Comparison of ENCODE assay signal across 15 cellular contexts in genomic region chr6:134064461-134064860, GRCh38. TPM values are rescaled to one million over a fixed set of nuclear protein-coding genes. Genes with fewer than 3 reads are reported as not detected.
DNase-seq lines count a peak whose midpoint lies in the region; ATAC-seq, FAIRE-seq and TF ChIP-seq lines count a peak whose summit lies in the region.
"Had no signal": no experiment of that assay in that cellular context is flagged by ENCODE, and none has a peak within 500 bp of the region (broad histone marks: within the 10 kb centered on the region; RNA-seq: fewer than 3 reads in every experiment).

No MANE protein-coding gene starts in this region.

- TF ChIP-seq EP300 in HepG2 (IDR thresholded peaks at IDR 0.05; ENCODE audit: low read depth in 2 of 2, low read length in 2 of 2) (no peak), HepG2 (CRISPR knock-in tag; IDR thresholded peaks at IDR 0.05; ENCODE audit: borderline replicate concordance) (no peak), K562 (IDR thresholded peaks at IDR 0.05; ENCODE audit: low read length) (no peak)

- CTCF ChIA-PET in HepG2 (lab: Yijun Ruan, JAX; ENCODE audit: low intra/inter-chr PET ratio, low total read pairs) (interaction anchor here (1.2 to 4.2 kb wide), 6 partner anchors 91 to 148 kb away, joined by 3 to 47 read pairs (median 6); no protein-coding TSS in a partner anchor), K562 (lab: Yijun Ruan, JAX; ENCODE audit: low intra/inter-chr PET ratio) (interaction anchor here (0.6 to 2.4 kb wide), 5 partner anchors 33 to 140 kb away, joined by 4 to 29 read pairs (median 6); no protein-coding TSS in a partner anchor)

- ATAC-seq in HepG2 (peak; percentile 31; the same call in 1 of the 3 replicates), right lobe of liver (no peak), K562 (no peak), natural killer cell (no peak)

- no peak overlapping the region for H3K27ac ChIP-seq in HepG2 (ENCODE audit: extremely low read length, insufficient read depth, low read length)
- no peak overlapping the region for H3K27ac ChIP-seq in right lobe of liver
- no peak overlapping the region; the same call in 2 of the 3 replicates for H3K27ac ChIP-seq in K562 (ENCODE audit: extremely low read depth, low read depth, low read length)
- no peak overlapping the region for H3K27ac ChIP-seq in neural progenitor cell
- H3K27ac ChIP-seq in temporal lobe (ENCODE audit: low read depth, low read length), result peak overlapping the region; percentile 51
- H3K27ac ChIP-seq: 22Rv1, HL-60, SJCRH30 had no signal

- no peak for TF ChIP-seq RAD21 in HepG2 (CRISPR knock-in tag; IDR thresholded peaks at IDR 0.05)
- TF ChIP-seq RAD21 in K562 (CRISPR knock-in tag; conservative IDR thresholded peaks at IDR 0.05 in 1 of 2, IDR thresholded peaks at IDR 0.05 in 1 of 2), result no peak

- no peaks in the 10 kb centered on the region for H3K9me1 ChIP-seq in K562 (ENCODE audit: control insufficient read depth, insufficient read depth, low read length)

- H3K27ac Mint-ChIP-seq in neural progenitor cell, result peak overlapping the region; percentile 38
- no peak overlapping the region for H3K27ac Mint-ChIP-seq in natural killer cell

- H3K4me1 Mint-ChIP-seq in neural progenitor cell (peaks cover 32% of the 10 kb centered on the region), natural killer cell (no peaks in the 10 kb centered on the region)

- H3K9me3 Mint-ChIP-seq in neural progenitor cell (peaks cover 15% of the 10 kb centered on the region), natural killer cell (no peaks in the 10 kb centered on the region)
- H3K9me3 Mint-ChIP-seq: CD4-positive, CD25-positive, alpha-beta regulatory T cell had no signal

- in situ Hi-C loops in HepG2 (cut with HindIII; ENCODE audit: extremely low pct_ligation_motif_present, low pct_unique_long_range_greater_than_20kb) (loop anchor here (5.0 to 10.0 kb wide), 2 partner anchors 92 to 140 kb away; no protein-coding TSS in a partner anchor), K562 (cut with MboI) (loop anchor here (10.0 to 25.0 kb wide), 2 partner anchors 140 to 1252 kb away; partner anchors contain the start of gene RPS12)

- 13% methylated on average over 1 of the region's 1 CpG for WGBS in HepG2 (ENCODE audit: low lambda C conversion rate)
- WGBS in right lobe of liver (ENCODE audit: insufficient coverage, low coverage, low lambda C conversion rate, missing lambda C conversion rate), result 53% methylated on average over 1 of the region's 1 CpG
- WGBS in K562 (ENCODE audit: insufficient coverage, low coverage, missing lambda C conversion rate), result 50% methylated on average over 1 of the region's 1 CpG

- no peak overlapping the region for H2AFZ ChIP-seq in HepG2 (ENCODE audit: low read length)
- no peak overlapping the region for H2AFZ ChIP-seq in K562 (ENCODE audit: low read depth, low read length)
- H2AFZ ChIP-seq in neural progenitor cell (replicated peaks), result peak overlapping the region; percentile 86

- peaks cover 13% of the 10 kb centered on the region for H3F3A ChIP-seq in neural progenitor cell (ENCODE audit: low read depth)

- TF ChIP-seq CTCF in HepG2 (CRISPR knock-in tag; IDR thresholded peaks at IDR 0.05) (no peak), right lobe of liver (IDR thresholded peaks at IDR 0.05) (no peak), K562 (IDR thresholded peaks at IDR 0.05 in 2 of 3, conservative IDR thresholded peaks at IDR 0.05 in 1 of 3; ENCODE audit: insufficient read depth in 2 of 3, low read depth in 1 of 3, low read length in 3 of 3) (no peak), neural progenitor cell (IDR thresholded peaks at IDR 0.05) (peak; percentile 4), natural killer cell (IDR thresholded peaks at IDR 0.05) (no peak)

- TF ChIP-seq POLR2A in HepG2 (IDR thresholded peaks at IDR 0.05; ENCODE audit: insufficient read depth in 1 of 2, low read depth in 2 of 2, low read length in 2 of 2) (no peak), right lobe of liver (IDR thresholded peaks at IDR 0.05) (no peak), K562 (conservative IDR thresholded peaks at IDR 0.05) (no peak)

- H3K4me3 ChIP-seq in HepG2 (replicated peaks in 1 of 3; ENCODE audit: insufficient read depth in 1 of 3, low read depth in 2 of 3, low read length in 3 of 3), result no peak overlapping the region
- no peak overlapping the region for H3K4me3 ChIP-seq in right lobe of liver
- no peak overlapping the region for H3K4me3 ChIP-seq in K562
- no peak overlapping the region for H3K4me3 ChIP-seq in neural progenitor cell

- no peaks in the 10 kb centered on the region; a peak in 1 of 5 replicates for H3K27me3 ChIP-seq in HepG2 (ENCODE audit: control insufficient read depth in 1 of 2, insufficient read depth in 2 of 2, low read length in 2 of 2)
- no peaks in the 10 kb centered on the region for H3K27me3 ChIP-seq in right lobe of liver
- no peaks in the 10 kb centered on the region for H3K27me3 ChIP-seq in K562 (ENCODE audit: control insufficient read depth in 2 of 2, insufficient read depth in 2 of 2, low read length in 2 of 2)
- H3K27me3 ChIP-seq in neural progenitor cell, result no peaks in the 10 kb centered on the region
- H3K27me3 ChIP-seq: SJCRH30 had no signal

- intact Hi-C loops in HepG2 (cut with micrococcal nuclease; ENCODE audit: unreplicated experiment), result loop anchor here (1.0 kb wide), 1 partner anchor 33 kb away; no protein-coding TSS in a partner anchor
- intact Hi-C loops in right lobe of liver (cut with DNase I), result loop anchor here in 1 of 2 donors (10.0 kb wide), 1 partner anchor 90 kb away; no protein-coding TSS in a partner anchor
- intact Hi-C loops in K562 (cut with micrococcal nuclease), result loop anchor here (2.0 to 5.0 kb wide), 2 partner anchors 32 to 72 kb away; no protein-coding TSS in a partner anchor
- intact Hi-C loops in natural killer cell (cut with micrococcal nuclease), result loop anchor here (1.0 kb wide), 2 partner anchors 91 to 140 kb away; no protein-coding TSS in a partner anchor

- H3K36me3 ChIP-seq in HepG2 (replicated peaks in 1 of 2; ENCODE audit: control insufficient read depth in 1 of 2, insufficient read depth in 2 of 2, low read length in 2 of 2) (no peaks in the 10 kb centered on the region), right lobe of liver (no peaks in the 10 kb centered on the region), K562 (ENCODE audit: control insufficient read depth, insufficient read depth, low read length) (no peaks in the 10 kb centered on the region), neural progenitor cell (no peaks in the 10 kb centered on the region)
- H3K36me3 ChIP-seq: SJCRH30 had no signal

- H3K79me2 ChIP-seq in HepG2 (ENCODE audit: insufficient read depth, low read length) (no peaks in the 10 kb centered on the region), K562 (ENCODE audit: control insufficient read depth, insufficient read depth, low read length) (no peaks in the 10 kb centered on the region), neural progenitor cell (ENCODE audit: low read depth) (no peaks in the 10 kb centered on the region)

- DNase-seq in HepG2 (ENCODE audit: low spot score), result no peak
- DNase-seq in right lobe of liver, result no peak
- peak in 2 of 4 experiments; percentile 20 to 23 for DNase-seq in K562 (ENCODE audit: extremely low read depth in 1 of 4, low spot score in 3 of 4)
- DNase-seq in neural progenitor cell (ENCODE audit: low spot score), result no peak
- no peak for DNase-seq in natural killer cell
- DNase-seq in activated T-cell treated with anti-CD3 and anti-CD28 coated beads, Interleukin-2, amount 50 U/mL, for 48 hours, result no peak
- DNase-seq in DMS53 (lab: John Stamatoyannopoulos, UW), result no peak
- DNase-seq: NCI-H510A had no signal

- H4K20me1 ChIP-seq in HepG2 (ENCODE audit: insufficient read depth, low read length), result no peaks in the 10 kb centered on the region
- no peaks in the 10 kb centered on the region for H4K20me1 ChIP-seq in K562 (replicated peaks; ENCODE audit: control insufficient read depth, insufficient read depth, low read length)
- H4K20me1 ChIP-seq in neural progenitor cell (ENCODE audit: low read depth), result no peaks in the 10 kb centered on the region

- H3K9me3 ChIP-seq in HepG2 (ENCODE audit: low read length) (no peaks in the 10 kb centered on the region), right lobe of liver (no peaks in the 10 kb centered on the region), K562 (replicated peaks; ENCODE audit: control insufficient read depth, insufficient read depth, low read depth, low read length) (no peaks in the 10 kb centered on the region), neural progenitor cell (ENCODE audit: low read depth) (no peaks in the 10 kb centered on the region)
- H3K9me3 ChIP-seq: SJCRH30 had no signal

- H3K4me3 Mint-ChIP-seq in neural progenitor cell, result no peak overlapping the region
- no peak overlapping the region for H3K4me3 Mint-ChIP-seq in natural killer cell
- H3K4me3 Mint-ChIP-seq: CD4-positive, CD25-positive, alpha-beta regulatory T cell had no signal

- no peak for FAIRE-seq in HepG2 (lab: Jason Lieb, UNC)
- no peak for FAIRE-seq in K562 (lab: Jason Lieb, UNC)
- FAIRE-seq: D721Med, H1 had no signal

- BruUV-seq in HepG2 (replicated peaks; lab: Mats Ljungman, UMichigan) (no TSS peak), K562 (replicated peaks; lab: Mats Ljungman, UMichigan) (no TSS peak)

- POLR2A ChIA-PET in HepG2 (lab: Yijun Ruan, JAX), result interaction anchor here (0.5 kb wide), 1 partner anchor 68 kb away, joined by 3 read pairs; no protein-coding TSS in a partner anchor
- POLR2A ChIA-PET in K562 (lab: Yijun Ruan, JAX), result interaction anchor here (1.2 to 1.8 kb wide), 4 partner anchors 10 to 107 kb away, joined by 3 to 10 read pairs (median 4); no protein-coding TSS in a partner anchor

- H3K27me3 Mint-ChIP-seq in neural progenitor cell (ENCODE audit: insufficient read depth, low read depth) (peaks cover 5% of the 10 kb centered on the region), natural killer cell (ENCODE audit: low read depth in 2 of 2) (peaks cover 0 to 7% of the 10 kb centered on the region in 2 donors)

- no peaks in the 10 kb centered on the region for H3K36me3 Mint-ChIP-seq in neural progenitor cell
- H3K36me3 Mint-ChIP-seq in natural killer cell, result no peaks in the 10 kb centered on the region
- H3K36me3 Mint-ChIP-seq: CD4-positive, CD25-positive, alpha-beta regulatory T cell had no signal

- no peak overlapping the region for H3K9ac ChIP-seq in HepG2 (ENCODE audit: insufficient read depth, low read depth, low read length)
- no peak overlapping the region; a peak in 1 of 4 replicates for H3K9ac ChIP-seq in K562 (ENCODE audit: insufficient read depth in 1 of 2, low read depth in 2 of 2, low read length in 2 of 2)
- no peak overlapping the region for H3K9ac ChIP-seq in neural progenitor cell

- H3K4me2 ChIP-seq in HepG2 (ENCODE audit: low read depth, low read length) (no peak overlapping the region), K562 (ENCODE audit: insufficient read depth, low read length) (no peak overlapping the region), neural progenitor cell (no peak overlapping the region)

- 0 out of 2 replicates have a peak, but pooled peaks cover 15% of the 10 kb centered on the region for H3K4me1 ChIP-seq in HepG2 (ENCODE audit: insufficient read depth, low read length)
- H3K4me1 ChIP-seq in right lobe of liver, result no peaks in the 10 kb centered on the region
- H3K4me1 ChIP-seq in K562 (replicated peaks in 1 of 2; ENCODE audit: control insufficient read depth in 2 of 2, insufficient read depth in 2 of 2, low read length in 2 of 2), result peaks cover 6 to 18% of the 10 kb centered on the region in 2 experiments; a peak in 3 of 5 replicates
- peaks cover 29% of the 10 kb centered on the region for H3K4me1 ChIP-seq in neural progenitor cell
- H3K4me1 ChIP-seq: SJCRH30 had no signal

RNA-seq across cellular contexts. Expression of gene SLC2A12, which starts 12.0 kb away (rescaled TPM):
- total RNA-seq in HepG2 (2016; rRNA removed; fragmentation: Illumina TruSeq; extraction: Trizol) (0.04 TPM in 1 of 2 replicates, not detected in the other), right lobe of liver (1 to 10 TPM in 2 of 6 experiments, under 1 TPM in 4; 0.49 to 9.1 (median 0.68) TPM), K562 (2014; rRNA removed) (0.29 and 0.54 TPM in 2 replicates), K562 (2014; rRNA removed; fragmentation: Illumina TruSeq; extraction: Trizol) (0.65 and 1.1 TPM in 2 replicates), K562 (2015; rRNA removed; fragmentation: Illumina TruSeq; extraction: Trizol) (0.47 and 0.57 TPM in 2 replicates), K562 (2021) (0.44 and 0.56 TPM in 2 replicates), neural progenitor cell (ENCODE audit: low replicate concordance) (26.0 and 29.2 TPM in 2 replicates), temporal lobe (2.2 TPM), natural killer cell (under 1 TPM in 1 of 3 donors, not detected in 2; 0.08 TPM)
- total RNA-seq in HepG2 (2016; cell fraction: cytosol; rRNA removed; fragmentation: Illumina TruSeq; extraction: Trizol; ENCODE audit: low read depth), result not detected in 2 replicates
- total RNA-seq in HepG2 (2016; cell fraction: insoluble cytoplasmic fraction; rRNA removed; fragmentation: Illumina TruSeq; extraction: Trizol), result 0.02 TPM in 1 of 2 replicates, not detected in the other
- total RNA-seq in HepG2 (2016; cell fraction: membrane; rRNA removed; fragmentation: Illumina TruSeq; extraction: Trizol), result not detected in 2 replicates
- total RNA-seq in HepG2 (2016; cell fraction: nucleus; rRNA removed; fragmentation: Illumina TruSeq; extraction: Trizol), result 0.09 TPM in 1 of 2 replicates, not detected in the other
- polyA plus RNA-seq in HepG2 (2011; rRNA removed) (0.24 and 0.33 TPM in 2 replicates), K562 (2011; rRNA removed) (0.35 and 2.7 TPM in 2 replicates), K562 (2014; fragmentation: Illumina TruSeq; extraction: Trizol) (0.54 and 0.97 TPM in 2 replicates), K562 (2014; fragmentation: Nextera tagmentation; extraction: Ambion mirVana) (under 1 TPM; 0.10 to 0.14 TPM), K562 (2014; rRNA removed) (0.42 and 0.58 TPM in 2 replicates)
- 0.20 and 0.24 TPM in 2 replicates for polyA plus RNA-seq in HepG2 (2011; cell fraction: cytosol; rRNA removed)
- 0.11 and 0.26 TPM in 2 replicates for polyA plus RNA-seq in HepG2 (2011; cell fraction: nucleus; rRNA removed)
- 0.24 and 0.43 TPM in 2 replicates for polyA plus RNA-seq in HepG2 (2012)
- polyA plus RNA-seq in HepG2 (2016; cell fraction: cytosol; fragmentation: Illumina TruSeq; extraction: Trizol; ENCODE audit: low read depth), result not detected in 2 replicates
- not detected in 2 replicates for polyA plus RNA-seq in HepG2 (2016; cell fraction: insoluble cytoplasmic fraction; fragmentation: Illumina TruSeq; extraction: Trizol; ENCODE audit: low read depth)
- polyA plus RNA-seq in HepG2 (2016; cell fraction: membrane; fragmentation: Illumina TruSeq; extraction: Trizol; ENCODE audit: low read depth), result not detected in 2 replicates
- polyA plus RNA-seq in HepG2 (2016; cell fraction: nucleus; fragmentation: Illumina TruSeq; extraction: Trizol; ENCODE audit: insufficient read depth, low read depth), result 0.10 TPM in 1 of 2 replicates, not detected in the other
- 0.42 TPM in 1 of 2 replicates, not detected in the other for polyA minus RNA-seq in HepG2 (2011; rRNA and poly(A)+ RNA removed; ENCODE audit: low replicate concordance)
- 0.26 and 0.40 TPM in 2 replicates for polyA minus RNA-seq in HepG2 (2011; cell fraction: cytosol; rRNA and poly(A)+ RNA removed)
- polyA minus RNA-seq in HepG2 (2011; cell fraction: nucleus; rRNA and poly(A)+ RNA removed), result 0.39 and 0.87 TPM in 2 replicates
- total RNA-seq in K562 (2011; cell fraction: chromatin; rRNA removed; ENCODE audit: low replicate concordance), result 3.6 TPM in 2 replicates
- total RNA-seq in K562 (2011; cell fraction: nucleolus; rRNA removed), result 2.8 and 3.2 TPM in 2 replicates
- 3.3 and 4.0 TPM in 2 replicates for total RNA-seq in K562 (2011; cell fraction: nucleoplasm; rRNA removed)
- polyA plus RNA-seq in K562 (2011; cell fraction: cytosol; rRNA removed), result 0.16 and 0.81 TPM in 2 replicates
- polyA plus RNA-seq in K562 (2011; cell fraction: nucleus; rRNA removed), result 0.28 and 1.4 TPM in 2 replicates
- 0.59 and 0.66 TPM in 2 replicates for polyA plus RNA-seq in K562 (2012)
- 0.54 and 3.7 TPM in 2 replicates for polyA minus RNA-seq in K562 (2011; rRNA and poly(A)+ RNA removed)
- polyA minus RNA-seq in K562 (2011; cell fraction: cytosol; rRNA and poly(A)+ RNA removed), result 0.36 and 0.95 TPM in 2 replicates
- polyA minus RNA-seq in K562 (2011; cell fraction: nucleus; rRNA and poly(A)+ RNA removed), result 0.44 and 1.9 TPM in 2 replicates
- total RNA-seq: CD4-positive, CD25-positive, alpha-beta regulatory T cell had no signal
